Comparison of ENCODE assay signal across 10 cellular contexts in the genomic region with DNA sequence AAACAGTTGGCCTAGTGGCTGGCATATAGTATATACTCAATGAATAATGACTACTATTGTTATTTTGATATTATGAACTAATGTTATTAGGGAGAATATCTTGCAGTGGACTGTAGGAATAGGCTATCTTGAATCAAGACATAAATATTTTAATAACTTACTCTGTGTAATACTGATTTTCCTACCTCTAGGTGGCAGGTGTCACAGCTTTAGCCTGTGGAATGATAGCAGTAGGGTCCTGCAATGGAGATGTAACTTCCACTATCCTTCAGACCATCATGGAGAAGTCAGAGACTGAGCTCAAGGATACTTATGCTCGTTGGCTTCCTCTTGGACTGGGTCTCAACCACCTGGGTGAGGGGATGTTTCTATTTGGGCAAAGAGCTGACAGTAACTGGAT. TPM values are rescaled to one million over a fixed set of nuclear protein-coding genes. Genes with fewer than 3 reads are reported as not detected.
DNase-seq lines count a peak whose midpoint lies in the region; ATAC-seq and TF ChIP-seq lines count a peak whose summit lies in the region.
"Had no signal": no experiment of that assay in that cellular context is flagged by ENCODE, and none has a peak within 500 bp of the region (broad histone marks: within the 10 kb centered on the region; RNA-seq: fewer than 3 reads in every experiment).

No MANE protein-coding gene starts in this region.

- H3K9me3 Mint-ChIP-seq in mesothelial cell of epicardium, result no peaks in the 10 kb centered on the region
- H3K9me3 Mint-ChIP-seq: T-helper 1 cell treated with Interleukin-12 subunit alpha and Interleukin-12 subunit beta and Interleukin-4 antibody, amounts not matched to agents 30 μg/mL and 1 μg/mL, for 36 hours had no signal

- DNase-seq in DMS53 treated with DMSO at 0.1 percent for 48 hours (lab: John Stamatoyannopoulos, UW; ENCODE audit: unreplicated experiment), result peak; percentile 7
- DNase-seq in KBM-7, result peak; percentile 21
- peak; percentile 22 for DNase-seq in astrocyte of the hippocampus (ENCODE audit: low read depth, low spot score)
- no peak for DNase-seq in mesothelial cell of epicardium (ENCODE audit: low spot score in 2 of 2, unreplicated experiment in 2 of 2)
- no peak for DNase-seq in COLO829 (ENCODE audit: low spot score)
- no peak for DNase-seq in coronary artery (ENCODE audit: low spot score)
- no peak for DNase-seq in sciatic nerve (ENCODE audit: low spot score)
- DNase-seq in NCI-H2081 treated with DMSO at 0.1 percent for 48 hours (lab: John Stamatoyannopoulos, UW), result no peak

- intact Hi-C loops in sciatic nerve (cut with DNase I), result no loop called here

- in situ Hi-C loops in KBM-7 (cut with MboI; ENCODE audit: low pct_unique_long_range_greater_than_20kb, low sequenced_read_pairs), result no loop called here

- no peaks in the 10 kb centered on the region for H3K27me3 Mint-ChIP-seq in mesothelial cell of epicardium (ENCODE audit: low read depth)

- ATAC-seq in sciatic nerve, result no peak

- H3K4me3 Mint-ChIP-seq in mesothelial cell of epicardium, result no peak overlapping the region
- H3K4me3 Mint-ChIP-seq: T-helper 1 cell treated with Interleukin-12 subunit alpha and Interleukin-12 subunit beta and Interleukin-4 antibody, amounts not matched to agents 30 μg/mL and 1 μg/mL, for 36 hours had no signal

- H3K4me3 ChIP-seq in coronary artery, result no peak overlapping the region

- peaks cover 3% of the 10 kb centered on the region for H3K4me1 Mint-ChIP-seq in mesothelial cell of epicardium

- peaks cover 66% of the 10 kb centered on the region for H3K36me3 Mint-ChIP-seq in mesothelial cell of epicardium

- H3K27ac ChIP-seq in coronary artery, result no peak overlapping the region

- peak; percentile 38 for TF ChIP-seq CTCF in mesothelial cell of epicardium (IDR thresholded peaks at IDR 0.05; ENCODE audit: unreplicated experiment)
- TF ChIP-seq CTCF in coronary artery (IDR thresholded peaks at IDR 0.05), result no peak

- no peak overlapping the region for H3K27ac Mint-ChIP-seq in mesothelial cell of epicardium
- H3K27ac Mint-ChIP-seq: T-helper 1 cell treated with Interleukin-12 subunit alpha and Interleukin-12 subunit beta and Interleukin-4 antibody, amounts not matched to agents 30 μg/mL and 1 μg/mL, for 36 hours had no signal

RNA-seq across cellular contexts. Expression of gene PSMD2, which starts 6.5 kb away (rescaled TPM):
- total RNA-seq in mesothelial cell of epicardium, result 223 to 240 TPM (median 232 TPM) in 3 replicates
- 122 TPM for total RNA-seq in sciatic nerve

RNA-seq across cellular contexts. Expression of gene EIF4G1, which starts 8.8 kb away (rescaled TPM):
- total RNA-seq in mesothelial cell of epicardium (364 to 377 TPM (median 376 TPM) in 3 replicates), sciatic nerve (248 TPM)

RNA-seq across cellular contexts. Expression of gene ECE2, which starts 29.8 kb away (rescaled TPM):
- not detected in 3 replicates for total RNA-seq in mesothelial cell of epicardium
- not detected for total RNA-seq in sciatic nerve
- total RNA-seq: aorta had no signal

RNA-seq across cellular contexts. Expression of gene FAM131A, which starts 31.8 kb away (rescaled TPM):
- total RNA-seq in mesothelial cell of epicardium, result 14.3 to 17.4 TPM (median 15.1 TPM) in 3 replicates
- 22.6 TPM for total RNA-seq in sciatic nerve

RNA-seq across cellular contexts. Expression of gene CAMK2N2, which starts 44.2 kb away (rescaled TPM):
- total RNA-seq in mesothelial cell of epicardium (0.16 TPM in 2 of 3 replicates, not detected in the other), sciatic nerve (0.53 TPM)

Comparison
In these comparisons a context has a peak if more than half of its experiments do, and no peak if none do; other contexts are left out.
1. DNase-seq: peak in DMS53 treated with DMSO at 0.1 percent for 48 hours (single experiment), KBM-7 (single experiment) and astrocyte of the hippocampus (single experiment); none in mesothelial cell of epicardium (0 of 2), COLO829 (single experiment), coronary artery (single experiment), sciatic nerve (single experiment) and NCI-H2081 treated with DMSO at 0.1 percent for 48 hours (single experiment).